ENCODE assay signal across 28 cellular contexts in the genomic region with DNA sequence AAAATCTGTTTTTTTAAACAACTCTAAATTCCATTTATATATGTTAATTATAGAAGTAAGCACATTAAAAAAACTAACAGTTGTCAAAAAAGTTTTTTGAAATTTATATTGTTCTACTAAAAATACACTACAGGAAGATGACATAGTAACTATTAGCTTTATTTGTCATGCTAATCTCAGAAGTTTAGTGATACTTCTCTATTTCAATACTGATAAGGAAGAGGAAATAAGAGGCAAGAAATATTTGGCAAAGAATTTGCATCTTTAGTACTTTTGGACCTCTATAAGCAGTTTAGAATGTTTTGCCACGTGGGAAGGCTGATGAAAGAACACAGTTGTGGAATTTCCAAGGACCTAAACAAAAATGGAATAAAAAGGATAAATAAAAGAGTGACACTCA. TPM values are rescaled to one million over a fixed set of nuclear protein-coding genes. Genes with fewer than 3 reads are reported as not detected.
"Had no signal": no experiment of that assay in that cellular context is flagged by ENCODE, and none has a peak within 500 bp of the region (broad histone marks: within the 10 kb centered on the region; RNA-seq: fewer than 3 reads in every experiment).

No MANE protein-coding gene starts in this region.

- ATAC-seq: activated CD4-positive, CD25-positive, alpha-beta regulatory T cell treated with anti-CD3 and anti-CD28 coated beads, Interleukin-2, amount 50 U/mL, for 24 hours; activated CD8-positive, alpha-beta T cell treated with anti-CD3 and anti-CD28 coated beads, Interleukin-2, amount 10 ng/mL, durations not matched to agents 7 days and 5 days; activated naive CD8-positive, alpha-beta T cell treated with anti-CD3 and anti-CD28 coated beads, Interleukin-2, amount 50 U/mL, for 24 hours; activated T-cell treated with anti-CD3 and anti-CD28 coated beads, Interleukin-2, amount 50 U/mL, for 4 hours; gastrocnemius medialis; heart left ventricle; mucosa of descending colon; naive thymus-derived CD4-positive, alpha-beta T cell; right lobe of liver had no signal

- H3K27me3 Mint-ChIP-seq: activated CD4-positive, alpha-beta T cell treated with anti-CD3 and anti-CD28 coated beads, Interleukin-2, amount 10 ng/mL, durations not matched to agents 7 days and 5 days; activated naive CD4-positive, alpha-beta T cell treated with anti-CD3 and anti-CD28 coated beads, Interleukin-2, amount 10 ng/mL, durations not matched to agents 7 days and 5 days; activated naive CD8-positive, alpha-beta T cell treated with anti-CD3 and anti-CD28 coated beads, Interleukin-2, amount 50 U/mL, for 24 hours; brain; naive thymus-derived CD4-positive, alpha-beta T cell had no signal

- H3K4me1 ChIP-seq: neural progenitor cell had no signal

- DNase-seq: activated CD4-positive, alpha-beta T cell treated with anti-CD3 and anti-CD28 coated beads, Interleukin-2, amount 10 ng/mL, durations not matched to agents 7 days and 5 days; activated CD8-positive, alpha-beta T cell treated with anti-CD3 and anti-CD28 coated beads, Interleukin-2, amount 10 ng/mL, durations not matched to agents 7 days and 5 days; activated naive CD4-positive, alpha-beta T cell treated with anti-CD3 and anti-CD28 coated beads, Interleukin-2, amount 10 ng/mL, durations not matched to agents 7 days and 5 days; activated naive CD8-positive, alpha-beta T cell treated with anti-CD3 and anti-CD28 coated beads, Interleukin-2, amount 50 U/mL, for 24 hours; activated T-cell treated with anti-CD3 and anti-CD28 coated beads, Interleukin-2, amount 50 U/mL, for 4 hours; anterior cingulate cortex; caudate nucleus; erythroblast; gastrocnemius medialis; heart left ventricle; immature natural killer cell; mesenchymal stem cell; mucosa of descending colon; naive thymus-derived CD4-positive, alpha-beta T cell; ovary; right lobe of liver; small intestine; stimulated activated CD4-positive, alpha-beta T cell treated with anti-CD3 and anti-CD28 coated beads, Interleukin-15, amount 100 ng/mL, for 24 hours; stimulated activated CD4-positive, alpha-beta T cell treated with anti-CD3 and anti-CD28 coated beads, Interleukin-4, amount 100 ng/mL, for 1 hour; stimulated activated naive CD4-positive, alpha-beta T cell; substantia nigra; tibial artery; uterus had no signal

- H3K9me3 ChIP-seq: gastrocnemius medialis, mucosa of descending colon, ovary, right lobe of liver, tibial artery, uterus had no signal

- H3K36me3 ChIP-seq: ovary, uterus had no signal

- H3K27me3 ChIP-seq: gastrocnemius medialis, heart left ventricle, neural progenitor cell, ovary, right lobe of liver, tibial artery, uterus had no signal

- H3K4me2 ChIP-seq: neural progenitor cell had no signal

- H3K4me1 Mint-ChIP-seq: activated CD4-positive, alpha-beta T cell treated with anti-CD3 and anti-CD28 coated beads, Interleukin-2, amount 10 ng/mL, durations not matched to agents 7 days and 5 days; activated naive CD4-positive, alpha-beta T cell treated with anti-CD3 and anti-CD28 coated beads, Interleukin-2, amount 10 ng/mL, durations not matched to agents 7 days and 5 days; brain; neural progenitor cell had no signal

- H3K27ac ChIP-seq: gastrocnemius medialis, neural progenitor cell, ovary, right lobe of liver, tibial artery, uterus had no signal

- H3K27ac Mint-ChIP-seq: activated CD4-positive, alpha-beta T cell treated with anti-CD3 and anti-CD28 coated beads, Interleukin-2, amount 10 ng/mL, durations not matched to agents 7 days and 5 days; activated CD8-positive, alpha-beta T cell treated with anti-CD3 and anti-CD28 coated beads, Interleukin-2, amount 10 ng/mL, durations not matched to agents 7 days and 5 days; activated naive CD4-positive, alpha-beta T cell treated with anti-CD3 and anti-CD28 coated beads, Interleukin-2, amount 10 ng/mL, durations not matched to agents 7 days and 5 days; activated naive CD8-positive, alpha-beta T cell treated with anti-CD3 and anti-CD28 coated beads, Interleukin-2, amount 50 U/mL, for 24 hours; naive thymus-derived CD4-positive, alpha-beta T cell; neural progenitor cell; T-helper 2 cell treated with Interferon-gamma antibody and Interleukin-4, amounts not matched to agents 5 μg/mL and 100 μg/mL, for 36 hours had no signal

- H3K4me3 ChIP-seq: gastrocnemius medialis, heart left ventricle, mucosa of descending colon, neural progenitor cell, ovary, right lobe of liver, tibial artery, uterus had no signal

- H3K4me3 Mint-ChIP-seq: activated CD4-positive, alpha-beta T cell treated with anti-CD3 and anti-CD28 coated beads, Interleukin-2, amount 10 ng/mL, durations not matched to agents 7 days and 5 days; activated CD8-positive, alpha-beta T cell treated with anti-CD3 and anti-CD28 coated beads, Interleukin-2, amount 10 ng/mL, durations not matched to agents 7 days and 5 days; activated naive CD4-positive, alpha-beta T cell treated with anti-CD3 and anti-CD28 coated beads, Interleukin-2, amount 10 ng/mL, durations not matched to agents 7 days and 5 days; activated naive CD8-positive, alpha-beta T cell treated with anti-CD3 and anti-CD28 coated beads, Interleukin-2, amount 50 U/mL, for 24 hours; activated T-cell treated with anti-CD3 and anti-CD28 coated beads, Interleukin-2, amount 50 U/mL, for 4 hours; brain; immature natural killer cell; naive thymus-derived CD4-positive, alpha-beta T cell; neural progenitor cell; T-helper 2 cell treated with Interferon-gamma antibody and Interleukin-4, amounts not matched to agents 5 μg/mL and 100 μg/mL, for 36 hours had no signal

- H3K9me3 Mint-ChIP-seq: activated T-cell treated with anti-CD3 and anti-CD28 coated beads, Interleukin-2, amount 50 U/mL, for 4 hours; immature natural killer cell had no signal

RNA-seq across cellular contexts. Expression of gene IL22RA2, which starts 33.1 kb away (rescaled TPM):
- total RNA-seq: activated CD4-positive, alpha-beta T cell treated with anti-CD3 and anti-CD28 coated beads, Interleukin-2, amount 10 ng/mL, durations not matched to agents 7 days and 5 days; activated CD8-positive, alpha-beta T cell treated with anti-CD3 and anti-CD28 coated beads, Interleukin-2, amount 10 ng/mL, durations not matched to agents 7 days and 5 days; activated T-cell treated with anti-CD3 and anti-CD28 coated beads, Interleukin-2, amount 50 U/mL, for 4 hours; gastrocnemius medialis; mucosa of descending colon; naive thymus-derived CD4-positive, alpha-beta T cell; ovary; pulmonary artery endothelial cell; right lobe of liver; uterus had no signal
